In the genomic region with DNA sequence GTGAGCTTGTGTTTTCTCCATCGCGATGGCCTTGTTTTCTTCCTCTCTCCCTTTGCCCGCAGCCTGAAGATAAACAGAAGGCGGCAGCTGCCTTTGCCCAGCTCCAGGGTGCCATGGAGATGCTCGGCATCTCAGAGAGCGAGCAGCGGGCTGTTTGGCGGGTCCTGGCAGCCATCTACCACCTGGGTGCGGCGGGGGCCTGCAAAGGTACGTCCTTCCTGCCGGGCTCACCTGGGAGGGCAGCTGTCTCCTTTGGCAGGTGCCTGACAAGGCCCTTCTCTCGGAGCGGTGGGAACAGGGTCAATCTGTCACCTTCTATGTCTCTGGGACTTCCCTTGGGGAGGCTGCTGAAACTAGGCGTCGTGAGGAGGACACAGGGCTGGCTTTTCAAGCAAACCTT, we compare ENCODE assay signal across 27 cellular contexts. TPM values are rescaled to one million over a fixed set of nuclear protein-coding genes. Genes with fewer than 3 reads are reported as not detected.
A peak's percentile ranks its signal among the peaks of the same experiment; 100 is the strongest.
DNase-seq lines count a peak whose midpoint lies in the region; ATAC-seq and FAIRE-seq lines count a peak whose summit lies in the region.
"Had no signal": no experiment of that assay in that cellular context is flagged by ENCODE, and none has a peak within 500 bp of the region (broad histone marks: within the 10 kb centered on the region; RNA-seq: fewer than 3 reads in every experiment).

No MANE protein-coding gene starts in this region.

- no peaks in the 10 kb centered on the region for H3K4me1 ChIP-seq in right cardiac atrium (ENCODE audit: control insufficient read depth, insufficient read depth, low read length)

- no peak overlapping the region for H3K27ac ChIP-seq in right cardiac atrium (ENCODE audit: low read length)
- H3K27ac ChIP-seq: HL-60, KMS-11 had no signal

- no peaks in the 10 kb centered on the region for H3K9me3 ChIP-seq in right cardiac atrium (ENCODE audit: control insufficient read depth, low read length)

- WGBS in right cardiac atrium = 79% methylated on average over 16 of the region's 16 CpGs

- no peak overlapping the region for H3K4me3 ChIP-seq in right cardiac atrium (ENCODE audit: low read length)
- H3K4me3 ChIP-seq: GM12878, GM23338 had no signal

- ATAC-seq in right cardiac atrium = no peak
- no peak for ATAC-seq in HG03520 (IDR thresholded peaks at IDR 0.05; ENCODE audit: unreplicated experiment)
- no peak for ATAC-seq in HG03045 (IDR thresholded peaks at IDR 0.05; ENCODE audit: unreplicated experiment)
- ATAC-seq: GM12878, GM23338, Panc1 had no signal

- DNase-seq in NCI-H1417 (lab: John Stamatoyannopoulos, UW) (peak in 2 of 3 experiments; percentile 58 to 79), NCI-H1417 treated with DMSO at 0.1 percent for 48 hours (lab: John Stamatoyannopoulos, UW) (no peak), cardiac septum (ENCODE audit: low spot score) (peak; percentile 47), right cardiac atrium (no peak), NCI-H69 (lab: John Stamatoyannopoulos, UW) (peak; percentile 74), urothelium cell line (ENCODE audit: low spot score) (no peak)
- DNase-seq: 8988T, ACHN, GDM1, H9, MM.1S, NCI-H1436 treated with DMSO at 0.1 percent for 48 hours, NCI-H2029 treated with DMSO at 0.1 percent for 48 hours, NCI-H524, SHP77 treated with DMSO at 0.1 percent for 48 hours, T-helper 9 cell had no signal

- intact Hi-C loops in cardiac septum (cut with DNase I) = no loop called here
- intact Hi-C loops in right cardiac atrium (cut with DNase I) = no loop called here

- peak; percentile 91 for FAIRE-seq in urothelium cell line (lab: Jason Lieb, UNC)
- FAIRE-seq: D721Med, GM12878 had no signal

- no peaks in the 10 kb centered on the region for H3K27me3 ChIP-seq in right cardiac atrium (ENCODE audit: control insufficient read depth, insufficient read depth)

RNA-seq across cellular contexts. Expression of a gene that starts 55.9 kb away (rescaled TPM):
- total RNA-seq in cardiac septum (254 TPM), right cardiac atrium (100 to 1,000 TPM in 3 of 4 donors, 10 to 100 TPM in 1; 74.5 to 184 (median 123) TPM)
- 96.3 TPM for polyA plus RNA-seq in right cardiac atrium
- total RNA-seq: OCI-LY7 had no signal
- polyA plus RNA-seq: BJ, IgD-negative memory B cell had no signal

Comparison
In these comparisons a context has a peak if more than half of its experiments do, and no peak if none do; other contexts are left out.
1. DNase-seq: peak in NCI-H1417 (2 of 3), cardiac septum (single experiment) and NCI-H69 (single experiment); none in NCI-H1417 treated with DMSO at 0.1 percent for 48 hours (single experiment), right cardiac atrium (0 of 3) and urothelium cell line (single experiment).